ENCODE assay signal across 30 cellular contexts in the genomic region with DNA sequence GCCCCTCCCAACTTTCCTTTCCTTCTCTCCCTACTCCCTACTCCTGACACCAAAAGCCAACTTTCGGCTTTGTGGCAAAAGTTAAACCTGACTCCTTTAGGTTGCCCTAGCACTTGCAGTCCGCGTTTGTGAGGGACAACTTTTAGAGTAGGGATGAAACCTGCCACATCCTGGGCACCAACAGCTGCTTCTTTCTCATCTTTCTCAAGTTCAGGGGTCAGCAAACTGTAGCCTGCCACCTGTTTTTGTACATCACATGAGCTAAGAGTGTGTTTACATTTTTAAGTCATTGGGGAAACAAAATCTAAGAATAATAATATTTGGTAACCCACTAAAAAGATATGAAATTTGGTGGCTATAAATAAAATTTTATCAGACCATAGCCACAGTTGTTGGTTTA.
"Had no signal": no experiment of that assay in that cellular context is flagged by ENCODE, and none has a peak within 500 bp of the region (broad histone marks: within the 10 kb centered on the region; RNA-seq: fewer than 3 reads in every experiment).

No MANE protein-coding gene starts in this region.

- H3K27me3 ChIP-seq: brain microvascular endothelial cell, dorsolateral prefrontal cortex had no signal

- DNase-seq: activated B cell treated with CpG ODN at 0.5 μM for 24 hours; activated CD4-positive, alpha-beta T cell treated with anti-CD3 and anti-CD28 coated beads for 48 hours; activated CD4-positive, alpha-beta T cell treated with anti-CD3 and anti-CD28 coated beads, Interleukin-2, amount 50 U/mL, for 1 hour; activated CD4-positive, alpha-beta T cell treated with anti-CD3 and anti-CD28 coated beads, Interleukin-2, amount 50 U/mL, for 48 hours; activated CD8-positive, alpha-beta memory T cell treated with anti-CD3 and anti-CD28 coated beads for 24 hours; activated CD8-positive, alpha-beta T cell treated with anti-CD3 and anti-CD28 coated beads for 36 hours; activated effector memory CD4-positive, alpha-beta T cell treated with Interleukin-2 at 50 U/mL for 16 hours; activated gamma-delta T cell treated with Interleukin-2 at 50 U/mL for 16 hours; activated naive CD4-positive, alpha-beta T cell treated with anti-CD3 and anti-CD28 coated beads, Interleukin-2, amount 50 U/mL, for 16 hours; activated naive CD4-positive, alpha-beta T cell treated with Interleukin-2 at 50 U/mL for 16 hours; activated T-cell treated with anti-CD3 and anti-CD28 coated beads, Interleukin-2, amount 50 U/mL, for 4 hours; amniotic stem cell; anterior cingulate cortex; brain microvascular endothelial cell; dorsolateral prefrontal cortex; effector memory CD4-positive, alpha-beta T cell; endodermal cell; foreskin fibroblast; head of caudate nucleus; T-helper 17 cell; T1000; WERI-Rb-1 had no signal

- H3K4me1 Mint-ChIP-seq: activated B cell treated with CpG ODN at 0.5 μM for 24 hours; activated T-helper 17 cell treated with anti-CD3 and anti-CD28 coated beads, Interleukin-2, amount 50 U/mL, for 72 hours; central memory CD8-positive, alpha-beta T cell; T-helper 17 cell had no signal

- H3K4me3 ChIP-seq: coronary artery, dorsolateral prefrontal cortex had no signal

- H3K27ac ChIP-seq: brain microvascular endothelial cell, coronary artery, dorsolateral prefrontal cortex, WERI-Rb-1 had no signal

- H3K9me3 Mint-ChIP-seq: activated B cell treated with CpG ODN at 0.5 μM for 24 hours; activated CD8-positive, alpha-beta T cell treated with anti-CD3 and anti-CD28 coated beads for 36 hours; activated T-cell treated with anti-CD3 and anti-CD28 coated beads, Interleukin-2, amount 50 U/mL, for 4 hours; activated T-helper 17 cell treated with anti-CD3 and anti-CD28 coated beads, Interleukin-2, amount 50 U/mL, for 72 hours; central memory CD8-positive, alpha-beta T cell; dendritic cell treated with granulocyte-macrophage colony-stimulating factor and Interleukin-4, amounts not matched to agents 40 ng/mL and 50 ng/mL, for 4 days; endodermal cell; T-helper 2 cell treated with Interferon-gamma antibody and Interleukin-4, amounts not matched to agents 5 μg/mL and 100 μg/mL, for 36 hours had no signal

- H3K36me3 Mint-ChIP-seq: activated naive CD8-positive, alpha-beta T cell had no signal

- H3K27ac Mint-ChIP-seq: activated B cell treated with CpG ODN at 0.5 μM for 24 hours; activated CD8-positive, alpha-beta T cell treated with anti-CD3 and anti-CD28 coated beads for 36 hours; activated naive CD8-positive, alpha-beta T cell; activated T-helper 17 cell treated with anti-CD3 and anti-CD28 coated beads, Interleukin-2, amount 50 U/mL, for 72 hours; dendritic cell treated with granulocyte-macrophage colony-stimulating factor and Interleukin-4, amounts not matched to agents 40 ng/mL and 50 ng/mL, for 4 days; endodermal cell; T-helper 17 cell; T-helper 2 cell treated with Interferon-gamma antibody and Interleukin-4, amounts not matched to agents 5 μg/mL and 100 μg/mL, for 36 hours had no signal

- ATAC-seq: activated CD4-positive, CD25-positive, alpha-beta regulatory T cell treated with anti-CD3 and anti-CD28 coated beads, Interleukin-2, amount 50 U/mL, for 24 hours; activated CD8-positive, alpha-beta T cell treated with anti-CD3 and anti-CD28 coated beads for 36 hours; activated T-cell treated with anti-CD3 and anti-CD28 coated beads, Interleukin-2, amount 50 U/mL, for 4 hours; activated T-helper 17 cell treated with anti-CD3 and anti-CD28 coated beads, Interleukin-2, amount 50 U/mL, for 72 hours; esophagus mucosa; T-helper 17 cell had no signal

- H3K36me3 ChIP-seq: brain microvascular endothelial cell, WERI-Rb-1 had no signal

- H3K4me3 Mint-ChIP-seq: activated B cell treated with CpG ODN at 0.5 μM for 24 hours; activated CD8-positive, alpha-beta T cell treated with anti-CD3 and anti-CD28 coated beads for 36 hours; activated naive CD8-positive, alpha-beta T cell; activated T-cell treated with anti-CD3 and anti-CD28 coated beads, Interleukin-2, amount 50 U/mL, for 4 hours; activated T-helper 17 cell treated with anti-CD3 and anti-CD28 coated beads, Interleukin-2, amount 50 U/mL, for 72 hours; central memory CD8-positive, alpha-beta T cell; dendritic cell treated with granulocyte-macrophage colony-stimulating factor and Interleukin-4, amounts not matched to agents 40 ng/mL and 50 ng/mL, for 4 days; endodermal cell; T-helper 17 cell; T-helper 2 cell treated with Interferon-gamma antibody and Interleukin-4, amounts not matched to agents 5 μg/mL and 100 μg/mL, for 36 hours had no signal
